Comparison of ENCODE assay signal across 26 cellular contexts in the genomic region with DNA sequence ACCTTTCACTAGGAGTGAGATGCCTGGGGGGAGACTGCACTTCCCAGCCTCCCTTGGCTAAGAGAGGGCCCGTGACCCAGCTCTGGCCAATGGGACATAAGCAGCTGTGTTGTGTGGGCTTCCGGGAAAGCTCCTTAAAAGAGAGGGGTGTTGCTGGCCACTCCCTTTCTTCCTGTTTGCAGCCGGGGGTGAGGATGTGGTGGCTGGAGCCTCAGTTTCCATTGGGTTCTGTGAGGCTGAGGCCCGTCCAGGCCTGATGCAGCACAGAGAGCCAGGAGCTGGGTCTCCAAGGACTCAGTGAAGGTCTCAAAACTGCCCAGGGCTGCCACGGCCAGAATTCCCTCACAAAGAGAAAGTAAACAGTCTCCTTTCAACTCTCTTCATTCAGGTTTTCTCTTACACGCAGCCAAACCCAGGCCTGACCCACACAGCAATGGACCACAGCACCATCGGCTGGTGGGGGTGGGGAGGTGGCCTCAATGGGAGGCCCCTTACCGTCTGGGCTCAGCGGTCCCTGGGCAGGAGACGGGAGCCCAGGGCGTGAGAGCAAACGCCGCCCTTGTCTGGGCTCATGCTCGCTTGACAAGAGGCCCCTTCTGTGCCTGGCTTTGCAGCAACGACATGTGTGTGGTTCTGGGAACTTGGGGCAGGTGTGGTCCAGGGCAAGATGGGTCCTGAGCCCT. TPM values are rescaled to one million over a fixed set of nuclear protein-coding genes. Genes with fewer than 3 reads are reported as not detected.
DNase-seq lines count a peak whose midpoint lies in the region; ATAC-seq, FAIRE-seq and TF ChIP-seq lines count a peak whose summit lies in the region.
"Had no signal": no experiment of that assay in that cellular context is flagged by ENCODE, and none has a peak within 500 bp of the region (broad histone marks: within the 10 kb centered on the region; RNA-seq: fewer than 3 reads in every experiment).

No MANE protein-coding gene starts in this region.

- no peak for TF ChIP-seq CTCF in kidney (IDR thresholded peaks at IDR 0.05; ENCODE audit: borderline replicate concordance, extremely low read depth, insufficient read depth)
- no peak for TF ChIP-seq CTCF in sigmoid colon (IDR thresholded peaks at IDR 0.05)

- peak; percentile 11 for DNase-seq in activated T-cell treated with anti-CD3 and anti-CD28 coated beads, Interleukin-2, amount 50 U/mL, for 1 hour
- DNase-seq in activated T-cell treated with anti-CD3 and anti-CD28 coated beads for 4 hours = no peak
- DNase-seq in HT1080 (ENCODE audit: low read depth) = peak; percentile 16
- peak; percentile 58 for DNase-seq in kidney
- DNase-seq in sigmoid colon = peak; percentile 37
- no peak for DNase-seq in NCI-H146 (lab: John Stamatoyannopoulos, UW)
- DNase-seq: activated CD4-positive, alpha-beta T cell treated with anti-CD3 and anti-CD28 coated beads for 1 hour; activated naive CD8-positive, alpha-beta T cell treated with anti-CD3 and anti-CD28 coated beads, Interleukin-2, amount 50 U/mL, for 24 hours; brain microvascular endothelial cell; GDM1; GM23248; heart right ventricle; immature natural killer cell; NCI-H1048; NCI-H2029 treated with DMSO at 0.1 percent for 48 hours; retina had no signal

- H3K36me3 ChIP-seq in kidney (ENCODE audit: control insufficient read depth in 1 of 2, insufficient read depth in 2 of 2, low read length in 2 of 2) (no peaks in the 10 kb centered on the region), sigmoid colon (no peaks in the 10 kb centered on the region)
- H3K36me3 ChIP-seq: brain microvascular endothelial cell, heart right ventricle had no signal

- H3K9me3 ChIP-seq in kidney (ENCODE audit: control insufficient read depth in 1 of 2, low read length in 2 of 2) = peaks cover 0 to 4% of the 10 kb centered on the region in 2 donors
- no peaks in the 10 kb centered on the region for H3K9me3 ChIP-seq in sigmoid colon

- intact Hi-C loops in kidney (cut with DNase I) (no loop called here), sigmoid colon (cut with DNase I) (no loop called here)

- H3K4me3 ChIP-seq in kidney (ENCODE audit: low read length in 2 of 2) (no peak overlapping the region), sigmoid colon (no peak overlapping the region)
- H3K4me3 ChIP-seq: coronary artery, GM23248, heart right ventricle had no signal

- no peak for FAIRE-seq in kidney (lab: Jason Lieb, UNC)
- FAIRE-seq: RCC 7860, urothelium cell line had no signal

- H3K27me3 ChIP-seq in sigmoid colon = peaks cover 41 to 49% (median 44%) of the 10 kb centered on the region in 3 donors

- TF ChIP-seq POLR2A in sigmoid colon (IDR thresholded peaks at IDR 0.05) = no peak

- no peak overlapping the region for H3K9ac ChIP-seq in kidney (ENCODE audit: low read length in 2 of 2)
- H3K9ac ChIP-seq: GM23248 had no signal

- ATAC-seq in HG02678 (IDR thresholded peaks at IDR 0.05; ENCODE audit: unreplicated experiment) (no peak), GM18868 (IDR thresholded peaks at IDR 0.05; ENCODE audit: unreplicated experiment) (no peak)
- ATAC-seq: activated naive CD8-positive, alpha-beta T cell treated with anti-CD3 and anti-CD28 coated beads, Interleukin-2, amount 50 U/mL, for 24 hours; heart right ventricle had no signal

- H3K27ac ChIP-seq in kidney (ENCODE audit: low read depth in 2 of 2, low read length in 2 of 2) = no peak overlapping the region
- no peak overlapping the region for H3K27ac ChIP-seq in sigmoid colon
- H3K27ac ChIP-seq: brain microvascular endothelial cell, C4-2B, coronary artery, GM23248, heart right ventricle had no signal

- H3K4me1 ChIP-seq in kidney (ENCODE audit: control insufficient read depth in 1 of 2, insufficient read depth in 1 of 2, low read depth in 1 of 2, low read length in 2 of 2) (peaks cover 0 to 4% of the 10 kb centered on the region in 2 donors), sigmoid colon (peaks cover 0 to 26% (median 21%) of the 10 kb centered on the region in 4 donors)

- 88% methylated on average over 15 of the region's 15 CpGs for WGBS in sigmoid colon, 2 donors

- TF ChIP-seq EP300 in sigmoid colon (IDR thresholded peaks at IDR 0.05) = no peak

RNA-seq across cellular contexts. Expression of a gene that starts 6.6 kb away (rescaled TPM):
- not detected in 2 replicates for total RNA-seq in HT1080 (2014; rRNA removed; shearing (Covaris generic))
- not detected in 2 replicates for polyA plus RNA-seq in HT1080 (2015; cell fraction: cytosol; rRNA removed)
- not detected in 2 replicates for polyA plus RNA-seq in HT1080 (2015; cell fraction: nucleus; rRNA removed)
- total RNA-seq in kidney (not detected), sigmoid colon (not detected)
- polyA plus RNA-seq in kidney (ENCODE audit: insufficient read depth, low read depth, low replicate concordance) (not detected), sigmoid colon (not detected)
- total RNA-seq: activated CD8-positive, alpha-beta memory T cell treated with anti-CD3 and anti-CD28 coated beads for 36 hours; GM23248; heart right ventricle; HT-29; lower leg skin; subcutaneous adipose tissue had no signal
- polyA plus RNA-seq: GM23248, heart right ventricle, immature natural killer cell had no signal

RNA-seq across cellular contexts. Expression of a gene that starts 52.6 kb away (rescaled TPM):
- total RNA-seq in HT1080 (2014; rRNA removed; shearing (Covaris generic)) = 4.6 and 7.1 TPM in 2 replicates
- polyA plus RNA-seq in HT1080 (2015; cell fraction: cytosol; rRNA removed) = 5.0 and 5.8 TPM in 2 replicates
- polyA plus RNA-seq in HT1080 (2015; cell fraction: nucleus; rRNA removed) = 46.5 and 48.7 TPM in 2 replicates
- total RNA-seq in kidney (32.5 TPM), sigmoid colon (10 to 100 TPM in 2 of 4 donors, 1 to 10 TPM in 2; 7.1 to 17.4 (median 10.4) TPM)
- polyA plus RNA-seq in kidney (ENCODE audit: insufficient read depth, low read depth, low replicate concordance) (5.2 TPM), sigmoid colon (10 to 100 TPM in 1 of 3 donors, 1 to 10 TPM in 2; 1.8 to 18.7 (median 4.6) TPM)

Comparison
In these comparisons a context has a peak if more than half of its experiments do, and no peak if none do; other contexts are left out.
1. DNase-seq: peak in activated T-cell treated with anti-CD3 and anti-CD28 coated beads, Interleukin-2, amount 50 U/mL, for 1 hour (single experiment), HT1080 (single experiment), kidney (single experiment) and sigmoid colon (single experiment); none in activated T-cell treated with anti-CD3 and anti-CD28 coated beads for 4 hours (single experiment) and NCI-H146 (single experiment).